ENCODE assay signal across 2 cellular contexts in the genomic region with DNA sequence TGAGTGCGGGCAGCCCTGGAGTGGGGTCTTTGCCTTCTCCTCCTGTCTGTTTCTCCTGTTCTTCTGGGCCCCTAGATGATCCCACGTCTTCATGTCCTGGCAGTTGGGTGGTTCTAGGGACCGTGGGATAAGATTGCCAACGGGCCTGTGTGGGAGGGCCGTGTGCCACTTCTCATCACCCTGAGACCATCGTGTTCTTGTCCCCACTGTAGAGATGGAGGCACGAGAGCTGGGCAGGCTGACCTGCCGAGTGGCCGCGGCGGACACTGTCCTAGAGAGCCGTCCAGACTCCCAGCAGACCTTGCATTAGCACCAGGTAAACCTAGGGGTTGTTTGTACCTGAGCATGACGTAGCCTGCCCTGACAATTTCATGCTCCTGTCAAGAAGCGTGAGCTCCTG.
A peak's percentile ranks its signal among the peaks of the same experiment; 100 is the strongest.
TF ChIP-seq lines count a peak whose summit lies in the region.

No MANE protein-coding gene starts in this region.

TF ChIP-seq in GM23338, 12 proteins besides CTCF, POLR2A, EP300 and RAD21:
- no peak for TF ChIP-seq STAT1 (IDR thresholded peaks at IDR 0.05; ENCODE audit: unreplicated experiment)
- TF ChIP-seq, protein P1, sequence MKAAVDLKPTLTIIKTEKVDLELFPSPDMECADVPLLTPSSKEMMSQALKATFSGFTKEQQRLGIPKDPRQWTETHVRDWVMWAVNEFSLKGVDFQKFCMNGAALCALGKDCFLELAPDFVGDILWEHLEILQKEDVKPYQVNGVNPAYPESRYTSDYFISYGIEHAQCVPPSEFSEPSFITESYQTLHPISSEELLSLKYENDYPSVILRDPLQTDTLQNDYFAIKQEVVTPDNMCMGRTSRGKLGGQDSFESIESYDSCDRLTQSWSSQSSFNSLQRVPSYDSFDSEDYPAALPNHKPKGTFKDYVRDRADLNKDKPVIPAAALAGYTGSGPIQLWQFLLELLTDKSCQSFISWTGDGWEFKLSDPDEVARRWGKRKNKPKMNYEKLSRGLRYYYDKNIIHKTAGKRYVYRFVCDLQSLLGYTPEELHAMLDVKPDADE (IDR thresholded peaks at IDR 0.05) = no peak
- TF ChIP-seq CREB1 (CRISPR knock-in tag; IDR thresholded peaks at IDR 0.05; ENCODE audit: low read depth) = no peak
- TF ChIP-seq, protein P2, sequence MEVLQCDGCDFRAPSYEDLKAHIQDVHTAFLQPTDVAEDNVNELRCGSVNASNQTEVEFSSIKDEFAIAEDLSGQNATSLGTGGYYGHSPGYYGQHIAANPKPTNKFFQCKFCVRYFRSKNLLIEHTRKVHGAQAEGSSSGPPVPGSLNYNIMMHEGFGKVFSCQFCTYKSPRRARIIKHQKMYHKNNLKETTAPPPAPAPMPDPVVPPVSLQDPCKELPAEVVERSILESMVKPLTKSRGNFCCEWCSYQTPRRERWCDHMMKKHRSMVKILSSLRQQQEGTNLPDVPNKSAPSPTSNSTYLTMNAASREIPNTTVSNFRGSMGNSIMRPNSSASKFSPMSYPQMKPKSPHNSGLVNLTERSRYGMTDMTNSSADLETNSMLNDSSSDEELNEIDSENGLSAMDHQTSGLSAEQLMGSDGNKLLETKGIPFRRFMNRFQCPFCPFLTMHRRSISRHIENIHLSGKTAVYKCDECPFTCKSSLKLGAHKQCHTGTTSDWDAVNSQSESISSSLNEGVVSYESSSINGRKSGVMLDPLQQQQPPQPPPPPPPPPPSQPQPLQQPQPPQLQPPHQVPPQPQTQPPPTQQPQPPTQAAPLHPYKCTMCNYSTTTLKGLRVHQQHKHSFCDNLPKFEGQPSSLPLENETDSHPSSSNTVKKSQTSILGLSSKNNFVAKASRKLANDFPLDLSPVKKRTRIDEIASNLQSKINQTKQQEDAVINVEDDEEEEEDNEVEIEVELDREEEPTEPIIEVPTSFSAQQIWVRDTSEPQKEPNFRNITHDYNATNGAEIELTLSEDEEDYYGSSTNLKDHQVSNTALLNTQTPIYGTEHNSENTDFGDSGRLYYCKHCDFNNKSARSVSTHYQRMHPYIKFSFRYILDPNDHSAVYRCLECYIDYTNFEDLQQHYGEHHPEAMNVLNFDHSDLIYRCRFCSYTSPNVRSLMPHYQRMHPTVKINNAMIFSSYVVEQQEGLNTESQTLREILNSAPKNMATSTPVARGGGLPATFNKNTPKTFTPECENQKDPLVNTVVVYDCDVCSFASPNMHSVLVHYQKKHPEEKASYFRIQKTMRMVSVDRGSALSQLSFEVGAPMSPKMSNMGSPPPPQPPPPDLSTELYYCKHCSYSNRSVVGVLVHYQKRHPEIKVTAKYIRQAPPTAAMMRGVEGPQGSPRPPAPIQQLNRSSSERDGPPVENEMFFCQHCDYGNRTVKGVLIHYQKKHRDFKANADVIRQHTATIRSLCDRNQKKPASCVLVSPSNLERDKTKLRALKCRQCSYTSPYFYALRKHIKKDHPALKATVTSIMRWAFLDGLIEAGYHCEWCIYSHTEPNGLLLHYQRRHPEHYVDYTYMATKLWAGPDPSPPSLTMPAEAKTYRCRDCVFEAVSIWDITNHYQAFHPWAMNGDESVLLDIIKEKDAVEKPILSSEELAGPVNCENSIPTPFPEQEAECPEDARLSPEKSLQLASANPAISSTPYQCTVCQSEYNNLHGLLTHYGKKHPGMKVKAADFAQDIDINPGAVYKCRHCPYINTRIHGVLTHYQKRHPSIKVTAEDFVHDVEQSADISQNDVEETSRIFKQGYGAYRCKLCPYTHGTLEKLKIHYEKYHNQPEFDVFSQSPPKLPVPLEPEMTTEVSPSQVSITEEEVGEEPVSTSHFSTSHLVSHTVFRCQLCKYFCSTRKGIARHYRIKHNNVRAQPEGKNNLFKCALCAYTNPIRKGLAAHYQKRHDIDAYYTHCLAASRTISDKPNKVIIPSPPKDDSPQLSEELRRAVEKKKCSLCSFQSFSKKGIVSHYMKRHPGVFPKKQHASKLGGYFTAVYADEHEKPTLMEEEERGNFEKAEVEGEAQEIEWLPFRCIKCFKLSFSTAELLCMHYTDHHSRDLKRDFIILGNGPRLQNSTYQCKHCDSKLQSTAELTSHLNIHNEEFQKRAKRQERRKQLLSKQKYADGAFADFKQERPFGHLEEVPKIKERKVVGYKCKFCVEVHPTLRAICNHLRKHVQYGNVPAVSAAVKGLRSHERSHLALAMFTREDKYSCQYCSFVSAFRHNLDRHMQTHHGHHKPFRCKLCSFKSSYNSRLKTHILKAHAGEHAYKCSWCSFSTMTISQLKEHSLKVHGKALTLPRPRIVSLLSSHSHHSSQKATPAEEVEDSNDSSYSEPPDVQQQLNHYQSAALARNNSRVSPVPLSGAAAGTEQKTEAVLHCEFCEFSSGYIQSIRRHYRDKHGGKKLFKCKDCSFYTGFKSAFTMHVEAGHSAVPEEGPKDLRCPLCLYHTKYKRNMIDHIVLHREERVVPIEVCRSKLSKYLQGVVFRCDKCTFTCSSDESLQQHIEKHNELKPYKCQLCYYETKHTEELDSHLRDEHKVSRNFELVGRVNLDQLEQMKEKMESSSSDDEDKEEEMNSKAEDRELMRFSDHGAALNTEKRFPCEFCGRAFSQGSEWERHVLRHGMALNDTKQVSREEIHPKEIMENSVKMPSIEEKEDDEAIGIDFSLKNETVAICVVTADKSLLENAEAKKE (CRISPR knock-in tag; IDR thresholded peaks at IDR 0.05) = no peak

TF ChIP-seq in K562, 482 proteins besides CTCF, POLR2A, EP300 and RAD21:
- TF ChIP-seq ZFP36 (IDR thresholded peaks at IDR 0.05; ENCODE audit: low read depth, low read length, partially characterized antibody) (no peak), CBFB (CRISPR knock-in tag; IDR thresholded peaks at IDR 0.05) (0 out of 2 replicates have a peak, but pooled peaks have one; percentile 58)
- TF ChIP-seq, protein P3, sequence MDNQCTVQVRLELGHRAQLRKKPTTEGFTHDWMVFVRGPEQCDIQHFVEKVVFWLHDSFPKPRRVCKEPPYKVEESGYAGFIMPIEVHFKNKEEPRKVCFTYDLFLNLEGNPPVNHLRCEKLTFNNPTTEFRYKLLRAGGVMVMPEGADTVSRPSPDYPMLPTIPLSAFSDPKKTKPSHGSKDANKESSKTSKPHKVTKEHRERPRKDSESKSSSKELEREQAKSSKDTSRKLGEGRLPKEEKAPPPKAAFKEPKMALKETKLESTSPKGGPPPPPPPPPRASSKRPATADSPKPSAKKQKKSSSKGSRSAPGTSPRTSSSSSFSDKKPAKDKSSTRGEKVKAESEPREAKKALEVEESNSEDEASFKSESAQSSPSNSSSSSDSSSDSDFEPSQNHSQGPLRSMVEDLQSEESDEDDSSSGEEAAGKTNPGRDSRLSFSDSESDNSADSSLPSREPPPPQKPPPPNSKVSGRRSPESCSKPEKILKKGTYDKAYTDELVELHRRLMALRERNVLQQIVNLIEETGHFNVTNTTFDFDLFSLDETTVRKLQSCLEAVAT (IDR thresholded peaks at IDR 0.05) = no peak
- TF ChIP-seq, protein P4, sequence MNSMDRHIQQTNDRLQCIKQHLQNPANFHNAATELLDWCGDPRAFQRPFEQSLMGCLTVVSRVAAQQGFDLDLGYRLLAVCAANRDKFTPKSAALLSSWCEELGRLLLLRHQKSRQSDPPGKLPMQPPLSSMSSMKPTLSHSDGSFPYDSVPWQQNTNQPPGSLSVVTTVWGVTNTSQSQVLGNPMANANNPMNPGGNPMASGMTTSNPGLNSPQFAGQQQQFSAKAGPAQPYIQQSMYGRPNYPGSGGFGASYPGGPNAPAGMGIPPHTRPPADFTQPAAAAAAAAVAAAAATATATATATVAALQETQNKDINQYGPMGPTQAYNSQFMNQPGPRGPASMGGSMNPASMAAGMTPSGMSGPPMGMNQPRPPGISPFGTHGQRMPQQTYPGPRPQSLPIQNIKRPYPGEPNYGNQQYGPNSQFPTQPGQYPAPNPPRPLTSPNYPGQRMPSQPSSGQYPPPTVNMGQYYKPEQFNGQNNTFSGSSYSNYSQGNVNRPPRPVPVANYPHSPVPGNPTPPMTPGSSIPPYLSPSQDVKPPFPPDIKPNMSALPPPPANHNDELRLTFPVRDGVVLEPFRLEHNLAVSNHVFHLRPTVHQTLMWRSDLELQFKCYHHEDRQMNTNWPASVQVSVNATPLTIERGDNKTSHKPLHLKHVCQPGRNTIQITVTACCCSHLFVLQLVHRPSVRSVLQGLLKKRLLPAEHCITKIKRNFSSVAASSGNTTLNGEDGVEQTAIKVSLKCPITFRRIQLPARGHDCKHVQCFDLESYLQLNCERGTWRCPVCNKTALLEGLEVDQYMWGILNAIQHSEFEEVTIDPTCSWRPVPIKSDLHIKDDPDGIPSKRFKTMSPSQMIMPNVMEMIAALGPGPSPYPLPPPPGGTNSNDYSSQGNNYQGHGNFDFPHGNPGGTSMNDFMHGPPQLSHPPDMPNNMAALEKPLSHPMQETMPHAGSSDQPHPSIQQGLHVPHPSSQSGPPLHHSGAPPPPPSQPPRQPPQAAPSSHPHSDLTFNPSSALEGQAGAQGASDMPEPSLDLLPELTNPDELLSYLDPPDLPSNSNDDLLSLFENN (IDR thresholded peaks at IDR 0.05; ENCODE audit: low read depth in 2 of 2, low read length in 2 of 2) = no peak
